In the genomic region with DNA sequence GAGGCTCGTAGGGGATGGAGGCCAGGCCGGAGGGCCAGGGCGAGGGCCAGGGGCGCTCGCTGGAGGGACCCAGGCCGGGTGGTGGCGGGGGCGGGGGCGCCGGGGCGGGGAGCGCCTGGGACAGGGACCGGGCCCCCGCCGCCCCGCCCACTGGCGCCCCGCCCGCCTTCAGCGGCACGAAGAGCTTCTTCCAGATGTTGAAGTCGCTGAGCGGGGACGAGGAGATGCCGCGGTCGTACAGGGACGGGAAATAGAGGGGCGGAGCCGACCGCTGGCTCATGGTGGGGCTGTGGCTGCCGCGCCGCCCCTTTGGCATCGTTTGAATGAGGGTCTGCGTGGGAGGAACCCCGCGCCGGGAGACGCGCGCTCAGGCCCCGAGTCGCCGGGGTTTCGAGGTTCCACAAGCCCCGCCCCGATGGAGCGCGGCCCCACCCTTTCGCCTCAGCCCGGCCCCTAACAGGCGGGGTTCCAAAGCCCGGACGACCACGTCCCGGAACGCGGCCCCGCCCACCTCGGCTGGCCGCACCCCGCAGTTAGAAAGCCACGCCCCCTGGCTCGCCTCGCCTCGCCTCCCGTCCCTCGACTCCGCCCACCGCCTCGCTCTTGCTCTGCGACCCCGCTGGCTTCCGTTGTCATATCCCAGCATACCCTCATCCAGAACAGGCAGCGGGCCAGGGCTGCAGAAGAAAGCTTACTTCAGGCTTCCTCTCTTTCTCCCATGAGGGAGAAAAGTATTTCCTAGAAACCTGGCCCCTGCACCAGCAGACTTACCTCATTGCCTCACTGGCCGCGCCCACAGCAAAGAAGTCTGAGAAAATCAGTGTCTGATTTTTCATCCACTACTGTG, we compare ENCODE assay signal across 1 cellular context.
TF ChIP-seq lines count a peak whose summit lies in the region.

A gene with protein sequence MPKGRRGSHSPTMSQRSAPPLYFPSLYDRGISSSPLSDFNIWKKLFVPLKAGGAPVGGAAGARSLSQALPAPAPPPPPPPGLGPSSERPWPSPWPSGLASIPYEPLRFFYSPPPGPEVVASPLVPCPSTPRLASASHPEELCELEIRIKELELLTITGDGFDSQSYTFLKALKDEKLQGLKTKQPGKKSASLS (minus strand): TSS at position 402 of the 847 bp plus-strand sequence. CDS start 86 bp downstream, at position 316.

TF ChIP-seq in HEK293, 187 proteins besides CTCF, POLR2A, EP300 and RAD21 (continued from another document and continues in another):
- TF ChIP-seq, protein P1, sequence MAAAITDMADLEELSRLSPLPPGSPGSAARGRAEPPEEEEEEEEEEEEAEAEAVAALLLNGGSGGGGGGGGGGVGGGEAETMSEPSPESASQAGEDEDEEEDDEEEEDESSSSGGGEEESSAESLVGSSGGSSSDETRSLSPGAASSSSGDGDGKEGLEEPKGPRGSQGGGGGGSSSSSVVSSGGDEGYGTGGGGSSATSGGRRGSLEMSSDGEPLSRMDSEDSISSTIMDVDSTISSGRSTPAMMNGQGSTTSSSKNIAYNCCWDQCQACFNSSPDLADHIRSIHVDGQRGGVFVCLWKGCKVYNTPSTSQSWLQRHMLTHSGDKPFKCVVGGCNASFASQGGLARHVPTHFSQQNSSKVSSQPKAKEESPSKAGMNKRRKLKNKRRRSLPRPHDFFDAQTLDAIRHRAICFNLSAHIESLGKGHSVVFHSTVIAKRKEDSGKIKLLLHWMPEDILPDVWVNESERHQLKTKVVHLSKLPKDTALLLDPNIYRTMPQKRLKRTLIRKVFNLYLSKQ (tag by site-specific recombination; IDR thresholded peaks at IDR 0.05; ENCODE audit: borderline replicate concordance) = no peak
- TF ChIP-seq ZNF621 (tag by site-specific recombination; IDR thresholded peaks at IDR 0.05) = no peak
- TF ChIP-seq, protein P2, sequence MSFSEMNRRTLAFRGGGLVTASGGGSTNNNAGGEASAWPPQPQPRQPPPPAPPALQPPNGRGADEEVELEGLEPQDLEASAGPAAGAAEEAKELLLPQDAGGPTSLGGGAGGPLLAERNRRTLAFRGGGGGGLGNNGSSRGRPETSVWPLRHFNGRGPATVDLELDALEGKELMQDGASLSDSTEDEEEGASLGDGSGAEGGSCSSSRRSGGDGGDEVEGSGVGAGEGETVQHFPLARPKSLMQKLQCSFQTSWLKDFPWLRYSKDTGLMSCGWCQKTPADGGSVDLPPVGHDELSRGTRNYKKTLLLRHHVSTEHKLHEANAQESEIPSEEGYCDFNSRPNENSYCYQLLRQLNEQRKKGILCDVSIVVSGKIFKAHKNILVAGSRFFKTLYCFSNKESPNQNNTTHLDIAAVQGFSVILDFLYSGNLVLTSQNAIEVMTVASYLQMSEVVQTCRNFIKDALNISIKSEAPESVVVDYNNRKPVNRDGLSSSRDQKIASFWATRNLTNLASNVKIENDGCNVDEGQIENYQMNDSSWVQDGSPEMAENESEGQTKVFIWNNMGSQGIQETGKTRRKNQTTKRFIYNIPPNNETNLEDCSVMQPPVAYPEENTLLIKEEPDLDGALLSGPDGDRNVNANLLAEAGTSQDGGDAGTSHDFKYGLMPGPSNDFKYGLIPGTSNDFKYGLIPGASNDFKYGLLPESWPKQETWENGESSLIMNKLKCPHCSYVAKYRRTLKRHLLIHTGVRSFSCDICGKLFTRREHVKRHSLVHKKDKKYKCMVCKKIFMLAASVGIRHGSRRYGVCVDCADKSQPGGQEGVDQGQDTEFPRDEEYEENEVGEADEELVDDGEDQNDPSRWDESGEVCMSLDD (tag by site-specific recombination; IDR thresholded peaks at IDR 0.05) = peak; percentile 73
- TF ChIP-seq ZNF211 (tag by site-specific recombination; IDR thresholded peaks at IDR 0.05; ENCODE audit: low read depth) = no peak
- TF ChIP-seq YY1 (tag by site-specific recombination; IDR thresholded peaks at IDR 0.05) = no peak
- no peak for TF ChIP-seq ZNF560 (tag by site-specific recombination; IDR thresholded peaks at IDR 0.05; ENCODE audit: borderline replicate concordance)
- no peak for TF ChIP-seq ZNF791 (tag by site-specific recombination; IDR thresholded peaks at IDR 0.05)
- TF ChIP-seq, protein P3, sequence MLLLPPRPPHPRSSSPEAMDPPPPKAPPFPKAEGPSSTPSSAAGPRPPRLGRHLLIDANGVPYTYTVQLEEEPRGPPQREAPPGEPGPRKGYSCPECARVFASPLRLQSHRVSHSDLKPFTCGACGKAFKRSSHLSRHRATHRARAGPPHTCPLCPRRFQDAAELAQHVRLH (tag by site-specific recombination; IDR thresholded peaks at IDR 0.05) = no peak
- TF ChIP-seq SCRT1 (tag by site-specific recombination; IDR thresholded peaks at IDR 0.05; ENCODE audit: borderline replicate concordance) = peak; percentile 37; the same call in 1 of the 2 replicates
- TF ChIP-seq ZNF174 (tag by site-specific recombination; IDR thresholded peaks at IDR 0.05) = no peak
- peak; percentile 27 for TF ChIP-seq EGR2 (tag by site-specific recombination; IDR thresholded peaks at IDR 0.05; ENCODE audit: low read depth)
- peak; percentile 97 for TF ChIP-seq KLF9 (tag by site-specific recombination; IDR thresholded peaks at IDR 0.05; ENCODE audit: low read depth)
- TF ChIP-seq ZNF670 (tag by site-specific recombination; IDR thresholded peaks at IDR 0.05; ENCODE audit: low read depth) = no peak
- TF ChIP-seq ZNF274 (IDR thresholded peaks at IDR 0.05; ENCODE audit: low read length) = no peak
- TF ChIP-seq ZNF274 (tag by site-specific recombination; IDR thresholded peaks at IDR 0.05; ENCODE audit: borderline replicate concordance) = no peak
- TF ChIP-seq ZNF366 (tag by site-specific recombination; conservative IDR thresholded peaks at IDR 0.05) = peak; percentile 91
- no peak for TF ChIP-seq ZNF155 (tag by site-specific recombination; IDR thresholded peaks at IDR 0.05)
- TF ChIP-seq ZNF169 (tag by site-specific recombination; IDR thresholded peaks at IDR 0.05) = no peak
- TF ChIP-seq GLIS2 (tag by site-specific recombination; IDR thresholded peaks at IDR 0.05) = peak; percentile 83
- no peak for TF ChIP-seq BCL11B (tag by site-specific recombination; IDR thresholded peaks at IDR 0.05; ENCODE audit: low read depth)
- TF ChIP-seq ZNF626 (tag by site-specific recombination; IDR thresholded peaks at IDR 0.05) = no peak
- TF ChIP-seq, protein P4, sequence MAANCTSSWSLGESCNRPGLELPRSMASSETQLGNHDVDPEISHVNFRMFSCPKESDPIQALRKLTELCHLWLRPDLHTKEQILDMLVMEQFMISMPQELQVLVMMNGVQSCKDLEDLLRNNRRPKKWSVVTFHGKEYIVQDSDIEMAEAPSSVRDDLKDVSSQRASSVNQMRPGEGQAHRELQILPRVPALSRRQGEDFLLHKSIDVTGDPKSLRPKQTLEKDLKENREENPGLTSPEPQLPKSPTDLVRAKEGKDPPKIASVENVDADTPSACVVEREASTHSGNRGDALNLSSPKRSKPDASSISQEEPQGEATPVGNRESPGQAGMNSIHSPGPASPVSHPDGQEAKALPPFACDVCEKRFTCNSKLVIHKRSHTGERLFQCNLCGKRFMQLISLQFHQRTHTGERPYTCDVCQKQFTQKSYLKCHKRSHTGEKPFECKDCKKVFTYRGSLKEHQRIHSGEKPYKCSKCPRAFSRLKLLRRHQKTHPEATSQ (tag by site-specific recombination; IDR thresholded peaks at IDR 0.05) = no peak
- no peak for TF ChIP-seq ZNF2 (tag by site-specific recombination; IDR thresholded peaks at IDR 0.05)
- TF ChIP-seq, protein P5, sequence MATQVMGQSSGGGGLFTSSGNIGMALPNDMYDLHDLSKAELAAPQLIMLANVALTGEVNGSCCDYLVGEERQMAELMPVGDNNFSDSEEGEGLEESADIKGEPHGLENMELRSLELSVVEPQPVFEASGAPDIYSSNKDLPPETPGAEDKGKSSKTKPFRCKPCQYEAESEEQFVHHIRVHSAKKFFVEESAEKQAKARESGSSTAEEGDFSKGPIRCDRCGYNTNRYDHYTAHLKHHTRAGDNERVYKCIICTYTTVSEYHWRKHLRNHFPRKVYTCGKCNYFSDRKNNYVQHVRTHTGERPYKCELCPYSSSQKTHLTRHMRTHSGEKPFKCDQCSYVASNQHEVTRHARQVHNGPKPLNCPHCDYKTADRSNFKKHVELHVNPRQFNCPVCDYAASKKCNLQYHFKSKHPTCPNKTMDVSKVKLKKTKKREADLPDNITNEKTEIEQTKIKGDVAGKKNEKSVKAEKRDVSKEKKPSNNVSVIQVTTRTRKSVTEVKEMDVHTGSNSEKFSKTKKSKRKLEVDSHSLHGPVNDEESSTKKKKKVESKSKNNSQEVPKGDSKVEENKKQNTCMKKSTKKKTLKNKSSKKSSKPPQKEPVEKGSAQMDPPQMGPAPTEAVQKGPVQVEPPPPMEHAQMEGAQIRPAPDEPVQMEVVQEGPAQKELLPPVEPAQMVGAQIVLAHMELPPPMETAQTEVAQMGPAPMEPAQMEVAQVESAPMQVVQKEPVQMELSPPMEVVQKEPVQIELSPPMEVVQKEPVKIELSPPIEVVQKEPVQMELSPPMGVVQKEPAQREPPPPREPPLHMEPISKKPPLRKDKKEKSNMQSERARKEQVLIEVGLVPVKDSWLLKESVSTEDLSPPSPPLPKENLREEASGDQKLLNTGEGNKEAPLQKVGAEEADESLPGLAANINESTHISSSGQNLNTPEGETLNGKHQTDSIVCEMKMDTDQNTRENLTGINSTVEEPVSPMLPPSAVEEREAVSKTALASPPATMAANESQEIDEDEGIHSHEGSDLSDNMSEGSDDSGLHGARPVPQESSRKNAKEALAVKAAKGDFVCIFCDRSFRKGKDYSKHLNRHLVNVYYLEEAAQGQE (tag by site-specific recombination; IDR thresholded peaks at IDR 0.05) = no peak
- no peak for TF ChIP-seq HOXC10 (CRISPR knock-in tag; IDR thresholded peaks at IDR 0.05)
- TF ChIP-seq ZIC2 (tag by site-specific recombination; IDR thresholded peaks at IDR 0.05) = peak; percentile 55
- TF ChIP-seq SP2 (tag by site-specific recombination; IDR thresholded peaks at IDR 0.05) = peak; percentile 89
- no peak for TF ChIP-seq OVOL3 (tag by site-specific recombination; IDR thresholded peaks at IDR 0.05)
- TF ChIP-seq ZFP41 (tag by site-specific recombination; IDR thresholded peaks at IDR 0.05; ENCODE audit: borderline replicate concordance) = no peak
- TF ChIP-seq, protein P6, sequence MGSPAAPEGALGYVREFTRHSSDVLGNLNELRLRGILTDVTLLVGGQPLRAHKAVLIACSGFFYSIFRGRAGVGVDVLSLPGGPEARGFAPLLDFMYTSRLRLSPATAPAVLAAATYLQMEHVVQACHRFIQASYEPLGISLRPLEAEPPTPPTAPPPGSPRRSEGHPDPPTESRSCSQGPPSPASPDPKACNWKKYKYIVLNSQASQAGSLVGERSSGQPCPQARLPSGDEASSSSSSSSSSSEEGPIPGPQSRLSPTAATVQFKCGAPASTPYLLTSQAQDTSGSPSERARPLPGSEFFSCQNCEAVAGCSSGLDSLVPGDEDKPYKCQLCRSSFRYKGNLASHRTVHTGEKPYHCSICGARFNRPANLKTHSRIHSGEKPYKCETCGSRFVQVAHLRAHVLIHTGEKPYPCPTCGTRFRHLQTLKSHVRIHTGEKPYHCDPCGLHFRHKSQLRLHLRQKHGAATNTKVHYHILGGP (tag by site-specific recombination; IDR thresholded peaks at IDR 0.05) = peak; percentile 84
- peak; percentile 79 for TF ChIP-seq ZBTB20 (tag by site-specific recombination; IDR thresholded peaks at IDR 0.05)
- peak; percentile 62 for TF ChIP-seq ZXDB (tag by site-specific recombination; IDR thresholded peaks at IDR 0.05)
- TF ChIP-seq GFI1B (tag by site-specific recombination; IDR thresholded peaks at IDR 0.05) = no peak
- no peak for TF ChIP-seq ZNF549 (tag by site-specific recombination; IDR thresholded peaks at IDR 0.05)
- TF ChIP-seq, protein P7, sequence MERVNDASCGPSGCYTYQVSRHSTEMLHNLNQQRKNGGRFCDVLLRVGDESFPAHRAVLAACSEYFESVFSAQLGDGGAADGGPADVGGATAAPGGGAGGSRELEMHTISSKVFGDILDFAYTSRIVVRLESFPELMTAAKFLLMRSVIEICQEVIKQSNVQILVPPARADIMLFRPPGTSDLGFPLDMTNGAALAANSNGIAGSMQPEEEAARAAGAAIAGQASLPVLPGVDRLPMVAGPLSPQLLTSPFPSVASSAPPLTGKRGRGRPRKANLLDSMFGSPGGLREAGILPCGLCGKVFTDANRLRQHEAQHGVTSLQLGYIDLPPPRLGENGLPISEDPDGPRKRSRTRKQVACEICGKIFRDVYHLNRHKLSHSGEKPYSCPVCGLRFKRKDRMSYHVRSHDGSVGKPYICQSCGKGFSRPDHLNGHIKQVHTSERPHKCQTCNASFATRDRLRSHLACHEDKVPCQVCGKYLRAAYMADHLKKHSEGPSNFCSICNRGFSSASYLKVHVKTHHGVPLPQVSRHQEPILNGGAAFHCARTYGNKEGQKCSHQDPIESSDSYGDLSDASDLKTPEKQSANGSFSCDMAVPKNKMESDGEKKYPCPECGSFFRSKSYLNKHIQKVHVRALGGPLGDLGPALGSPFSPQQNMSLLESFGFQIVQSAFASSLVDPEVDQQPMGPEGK (tag by site-specific recombination; IDR thresholded peaks at IDR 0.05) = peak; percentile 58
- TF ChIP-seq ZEB2 (tag by site-specific recombination; IDR thresholded peaks at IDR 0.05) = peak; percentile 46; the same call in 1 of the 2 replicates
- TF ChIP-seq ZNF426 (tag by site-specific recombination; IDR thresholded peaks at IDR 0.05) = no peak
- no peak for TF ChIP-seq ZFP3 (tag by site-specific recombination; IDR thresholded peaks at IDR 0.05; ENCODE audit: low read depth)
- TF ChIP-seq ZNF529 (tag by site-specific recombination; IDR thresholded peaks at IDR 0.05; ENCODE audit: insufficient replicate concordance) = no peak
- TF ChIP-seq ZNF138 (tag by site-specific recombination; IDR thresholded peaks at IDR 0.05; ENCODE audit: borderline replicate concordance) = no peak
- TF ChIP-seq, protein P8, sequence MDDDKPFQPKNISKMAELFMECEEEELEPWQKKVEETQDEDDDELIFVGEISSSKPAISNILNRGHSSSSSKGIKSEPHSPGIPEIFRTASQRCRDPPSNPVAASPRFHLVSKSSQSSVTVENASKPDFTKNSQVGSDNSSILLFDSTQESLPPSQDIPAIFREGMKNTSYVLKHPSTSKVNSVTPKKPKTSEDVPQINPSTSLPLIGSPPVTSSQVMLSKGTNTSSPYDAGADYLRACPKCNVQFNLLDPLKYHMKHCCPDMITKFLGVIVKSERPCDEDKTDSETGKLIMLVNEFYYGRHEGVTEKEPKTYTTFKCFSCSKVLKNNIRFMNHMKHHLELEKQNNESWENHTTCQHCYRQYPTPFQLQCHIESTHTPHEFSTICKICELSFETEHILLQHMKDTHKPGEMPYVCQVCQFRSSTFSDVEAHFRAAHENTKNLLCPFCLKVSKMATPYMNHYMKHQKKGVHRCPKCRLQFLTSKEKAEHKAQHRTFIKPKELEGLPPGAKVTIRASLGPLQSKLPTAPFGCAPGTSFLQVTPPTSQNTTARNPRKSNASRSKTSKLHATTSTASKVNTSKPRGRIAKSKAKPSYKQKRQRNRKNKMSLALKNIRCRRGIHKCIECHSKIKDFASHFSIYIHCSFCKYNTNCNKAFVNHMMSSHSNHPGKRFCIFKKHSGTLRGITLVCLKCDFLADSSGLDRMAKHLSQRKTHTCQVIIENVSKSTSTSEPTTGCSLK (tag by site-specific recombination; IDR thresholded peaks at IDR 0.05) = no peak
